ENCODE assay signal across 8 cellular contexts in genomic region chr1:33137800-33138199, GRCh38. TPM values are rescaled to one million over a fixed set of nuclear protein-coding genes. Genes with fewer than 3 reads are reported as not detected.
DNase-seq lines count a peak whose midpoint lies in the region; ATAC-seq and TF ChIP-seq lines count a peak whose summit lies in the region.

No MANE protein-coding gene starts in this region.

- DNase-seq in MCF 10A (ENCODE audit: unreplicated experiment) (no peak), breast epithelium (ENCODE audit: low spot score in 2 of 2) (no peak), fibroblast of gingiva (ENCODE audit: low read depth) (peak; percentile 27), posterior vena cava (ENCODE audit: low spot score) (peak; percentile 83), kidney tubule cell (ENCODE audit: low spot score) (no peak)
- DNase-seq in activated CD4-positive, alpha-beta T cell treated with anti-CD3 and anti-CD28 coated beads, Interleukin-2, amount 10 ng/mL, durations not matched to agents 7 days and 5 days, result peak; percentile 36

- no peaks in the 10 kb centered on the region for H3K4me1 ChIP-seq in breast epithelium

- no peaks in the 10 kb centered on the region for H3K4me1 Mint-ChIP-seq in MCF 10A (ENCODE audit: insufficient read depth, unreplicated experiment)
- H3K4me1 Mint-ChIP-seq in activated CD4-positive, alpha-beta T cell treated with anti-CD3 and anti-CD28 coated beads, Interleukin-2, amount 10 ng/mL, durations not matched to agents 7 days and 5 days, result peaks cover 12% of the 10 kb centered on the region

- H3K36me3 ChIP-seq in breast epithelium, result no peaks in the 10 kb centered on the region

- no peaks in the 10 kb centered on the region for H3K9me3 Mint-ChIP-seq in MCF 10A (ENCODE audit: unreplicated experiment)
- H3K9me3 Mint-ChIP-seq in activated CD4-positive, alpha-beta T cell treated with anti-CD3 and anti-CD28 coated beads, Interleukin-2, amount 10 ng/mL, durations not matched to agents 7 days and 5 days, result no peaks in the 10 kb centered on the region

- H3K9me3 ChIP-seq in breast epithelium, result no peaks in the 10 kb centered on the region

- intact Hi-C loops in MCF 10A (cut with micrococcal nuclease) (no loop called here), breast epithelium (cut with DNase I; ENCODE audit: low total_unique reads) (no loop called here), posterior vena cava (cut with DNase I) (no loop called here)

- no peak overlapping the region for H3K4me3 ChIP-seq in breast epithelium

- no peak overlapping the region for H3K27ac Mint-ChIP-seq in MCF 10A (ENCODE audit: low read depth, unreplicated experiment)
- H3K27ac Mint-ChIP-seq in activated CD4-positive, alpha-beta T cell treated with anti-CD3 and anti-CD28 coated beads, Interleukin-2, amount 10 ng/mL, durations not matched to agents 7 days and 5 days, result no peak overlapping the region

- H3K27me3 Mint-ChIP-seq in MCF 10A (ENCODE audit: insufficient read depth, unreplicated experiment), result peaks cover 12% of the 10 kb centered on the region
- H3K27me3 Mint-ChIP-seq in activated CD4-positive, alpha-beta T cell treated with anti-CD3 and anti-CD28 coated beads, Interleukin-2, amount 10 ng/mL, durations not matched to agents 7 days and 5 days, result no peaks in the 10 kb centered on the region

- ATAC-seq in GM21619 (IDR thresholded peaks at IDR 0.05; ENCODE audit: unreplicated experiment), result no peak
- ATAC-seq in HG02884 (IDR thresholded peaks at IDR 0.05; ENCODE audit: unreplicated experiment), result no peak

- no peaks in the 10 kb centered on the region for H3K36me3 Mint-ChIP-seq in MCF 10A (ENCODE audit: insufficient read depth, unreplicated experiment)
- H3K36me3 Mint-ChIP-seq in activated CD4-positive, alpha-beta T cell treated with anti-CD3 and anti-CD28 coated beads, Interleukin-2, amount 10 ng/mL, durations not matched to agents 7 days and 5 days (ENCODE audit: low read depth), result no peaks in the 10 kb centered on the region

- no TSS peak for BruUV-seq in MCF 10A (replicated peaks; lab: Mats Ljungman, UMichigan)

- POLR2A ChIA-PET in MCF 10A (lab: Yijun Ruan, JAX), result no interaction called here
- POLR2A ChIA-PET in activated CD4-positive, alpha-beta T cell treated with anti-CD3 and anti-CD28 coated beads, Interleukin-2, amount 10 ng/mL, durations not matched to agents 7 days and 5 days (lab: Charles Lee), result no interaction called here

- TF ChIP-seq CTCF in MCF 10A (IDR thresholded peaks at IDR 0.05; ENCODE audit: unreplicated experiment) (peak; percentile 12), breast epithelium (IDR thresholded peaks at IDR 0.05) (peak in 1 of 3 donors; percentile 13)

- no peak for TF ChIP-seq POLR2A in breast epithelium (IDR thresholded peaks at IDR 0.05)

- H3K27ac ChIP-seq in breast epithelium, result no peak overlapping the region

- CTCF ChIA-PET in MCF 10A (lab: Yijun Ruan, JAX), result interaction anchor here (0.6 to 1.6 kb wide), 4 partner anchors 11 to 152 kb away, joined by 3 to 4 read pairs (median 3); no protein-coding TSS in a partner anchor
- CTCF ChIA-PET in activated CD4-positive, alpha-beta T cell treated with anti-CD3 and anti-CD28 coated beads, Interleukin-2, amount 10 ng/mL, durations not matched to agents 7 days and 5 days (lab: Charles Lee), result interaction anchor here (0.7 to 2.8 kb wide), 4 partner anchors 9 to 258 kb away, joined by 3 to 12 read pairs (median 5); no protein-coding TSS in a partner anchor

- no peaks in the 10 kb centered on the region for H3K27me3 ChIP-seq in breast epithelium

- H3K4me3 Mint-ChIP-seq in MCF 10A (ENCODE audit: unreplicated experiment), result no peak overlapping the region
- H3K4me3 Mint-ChIP-seq in activated CD4-positive, alpha-beta T cell treated with anti-CD3 and anti-CD28 coated beads, Interleukin-2, amount 10 ng/mL, durations not matched to agents 7 days and 5 days, result no peak overlapping the region

RNA-seq across cellular contexts. Expression of gene TRIM62, which starts 44.0 kb away (rescaled TPM):
- total RNA-seq in MCF 10A (2022) (2.4 and 2.8 TPM in 2 replicates), breast epithelium (10 to 100 TPM in 1 of 3 donors, 1 to 10 TPM in 2; 4.3 to 10.8 (median 7.2) TPM), posterior vena cava (1 to 10 TPM; 5.0 to 5.2 TPM)
- total RNA-seq in activated CD4-positive, alpha-beta T cell treated with anti-CD3 and anti-CD28 coated beads, Interleukin-2, amount 10 ng/mL, durations not matched to agents 7 days and 5 days, result 10 to 100 TPM in 1 of 2 experiments, 1 to 10 TPM in 1; 9.3 to 10.2 TPM

RNA-seq across cellular contexts. Expression of gene AZIN2, which starts 56.8 kb away (rescaled TPM):
- total RNA-seq in MCF 10A (2022) (1.6 and 4.3 TPM in 2 replicates), breast epithelium (10 to 100 TPM in 1 of 3 donors, 1 to 10 TPM in 2; 1.9 to 11.8 (median 7.9) TPM), posterior vena cava (1 to 10 TPM; 4.0 to 4.7 TPM)
- 1 to 10 TPM; 4.1 to 5.5 TPM for total RNA-seq in activated CD4-positive, alpha-beta T cell treated with anti-CD3 and anti-CD28 coated beads, Interleukin-2, amount 10 ng/mL, durations not matched to agents 7 days and 5 days

Comparison
In these comparisons a context has a peak if more than half of its experiments do, and no peak if none do; other contexts are left out.
1. DNase-seq: peak in activated CD4-positive, alpha-beta T cell treated with anti-CD3 and anti-CD28 coated beads, Interleukin-2, amount 10 ng/mL, durations not matched to agents 7 days and 5 days (single experiment), fibroblast of gingiva (single experiment) and posterior vena cava (single experiment); none in MCF 10A (single experiment), breast epithelium (0 of 2) and kidney tubule cell (single experiment).